ENCODE assay signal across 19 cellular contexts in genomic region chr11:70579376-70579955, GRCh38.
"Had no signal": no experiment of that assay in that cellular context is flagged by ENCODE, and none has a peak within 500 bp of the region (broad histone marks: within the 10 kb centered on the region; RNA-seq: fewer than 3 reads in every experiment).

No MANE protein-coding gene starts in this region.

- H3K9me3 ChIP-seq: esophagus muscularis mucosa, gastrocnemius medialis, lower lobe of right lung, ovary, testis, tibial nerve had no signal

- H3K27me3 Mint-ChIP-seq: progenitor cell of endocrine pancreas had no signal

- H3K27ac Mint-ChIP-seq: effector memory CD8-positive, alpha-beta T cell; memory B cell; nephron progenitor cell; progenitor cell of endocrine pancreas; stimulated activated memory B cell treated with anti-CD40 and anti-IgM and Interleukin-4, amounts not matched to agents 10 μg/mL and 1 μg/mL and 100 μg/mL, for 72 hours; stimulated activated naive CD8-positive, alpha-beta T cell treated with anti-CD3 and anti-CD28 coated beads, Interleukin-15, amount 100 ng/mL, for 72 hours had no signal

- H3K36me3 Mint-ChIP-seq: memory B cell; stimulated activated memory B cell treated with anti-CD40 and anti-IgM and Interleukin-4, amounts not matched to agents 10 μg/mL and 1 μg/mL and 100 μg/mL, for 72 hours had no signal

- ATAC-seq: effector memory CD8-positive, alpha-beta T cell; gastrocnemius medialis; lower lobe of right lung; right cardiac atrium; stimulated activated memory B cell treated with anti-CD40 and anti-IgM and Interleukin-4, amounts not matched to agents 10 μg/mL and 1 μg/mL and 100 μg/mL, for 72 hours; stimulated activated naive CD8-positive, alpha-beta T cell treated with anti-CD3 and anti-CD28 coated beads, Interleukin-15, amount 100 ng/mL, for 72 hours had no signal

- H3K9me3 Mint-ChIP-seq: central memory CD8-positive, alpha-beta T cell; effector memory CD8-positive, alpha-beta T cell; memory B cell; nephron progenitor cell; stimulated activated memory B cell treated with anti-CD40 and anti-IgM and Interleukin-4, amounts not matched to agents 10 μg/mL and 1 μg/mL and 100 μg/mL, for 72 hours; stimulated activated naive CD8-positive, alpha-beta T cell treated with anti-CD3 and anti-CD28 coated beads, Interleukin-15, amount 100 ng/mL, for 72 hours had no signal

- H3K36me3 ChIP-seq: esophagus muscularis mucosa, gastrocnemius medialis, lower lobe of right lung, ovary, tibial nerve had no signal

- DNase-seq: effector memory CD8-positive, alpha-beta T cell; gastrocnemius medialis; islet precursor cell; midbrain; nephron progenitor cell; ovary; right cardiac atrium; stimulated activated CD4-positive, alpha-beta T cell treated with anti-CD3 and anti-CD28 coated beads, Interleukin-4, amount 100 ng/mL, for 1 hour; stimulated activated naive CD8-positive, alpha-beta T cell treated with anti-CD3 and anti-CD28 coated beads, Interleukin-15, amount 100 ng/mL, for 72 hours; testis had no signal

- H3K4me1 ChIP-seq: esophagus muscularis mucosa, gastrocnemius medialis, testis, tibial nerve had no signal

- H3K27me3 ChIP-seq: esophagus muscularis mucosa, gastrocnemius medialis, ovary, testis, tibial nerve had no signal

- H3K4me1 Mint-ChIP-seq: central memory CD8-positive, alpha-beta T cell; memory B cell; nephron progenitor cell; stimulated activated memory B cell treated with anti-CD40 and anti-IgM and Interleukin-4, amounts not matched to agents 10 μg/mL and 1 μg/mL and 100 μg/mL, for 72 hours; stimulated activated naive CD8-positive, alpha-beta T cell treated with anti-CD3 and anti-CD28 coated beads, Interleukin-15, amount 100 ng/mL, for 72 hours had no signal

- H3K4me3 ChIP-seq: esophagus muscularis mucosa, gastrocnemius medialis, lower lobe of right lung, ovary, smooth muscle cell, testis, tibial nerve had no signal

- H3K4me3 Mint-ChIP-seq: central memory CD8-positive, alpha-beta T cell; effector memory CD8-positive, alpha-beta T cell; memory B cell; nephron progenitor cell; stimulated activated memory B cell treated with anti-CD40 and anti-IgM and Interleukin-4, amounts not matched to agents 10 μg/mL and 1 μg/mL and 100 μg/mL, for 72 hours; stimulated activated naive CD8-positive, alpha-beta T cell treated with anti-CD3 and anti-CD28 coated beads, Interleukin-15, amount 100 ng/mL, for 72 hours had no signal

- H3K27ac ChIP-seq: epithelial cell of prostate, esophagus muscularis mucosa, gastrocnemius medialis, lower lobe of right lung, ovary, testis, tibial nerve had no signal
